ENCODE assay signal across 18 cellular contexts in genomic region chr2:217723981-217724380, GRCh38.
A peak's percentile ranks its signal among the peaks of the same experiment; 100 is the strongest.
DNase-seq lines count a peak whose midpoint lies in the region; ATAC-seq and TF ChIP-seq lines count a peak whose summit lies in the region.
"Had no signal": no experiment of that assay in that cellular context is flagged by ENCODE, and none has a peak within 500 bp of the region (broad histone marks: within the 10 kb centered on the region; RNA-seq: fewer than 3 reads in every experiment).

No MANE protein-coding gene starts in this region.

- no peak overlapping the region for H3K4ac ChIP-seq in H9 (ENCODE audit: low read depth, low read length)

- no peak overlapping the region for H3K23ac ChIP-seq in H9 (ENCODE audit: insufficient read length, low read depth, low read length)

- H3K27me3 Mint-ChIP-seq in HFFc6 (ENCODE audit: insufficient read depth) (peaks cover 3% of the 10 kb centered on the region; the same call in 1 of the 2 replicates), nephron (ENCODE audit: low read depth) (peaks cover 4% of the 10 kb centered on the region), H9 (ENCODE audit: low read depth) (peaks cover 4% of the 10 kb centered on the region; the same call in 1 of the 2 replicates)
- no peaks in the 10 kb centered on the region for H3K27me3 Mint-ChIP-seq in activated CD8-positive, alpha-beta T cell treated with anti-CD3 and anti-CD28 coated beads, Interleukin-2, amount 10 ng/mL, durations not matched to agents 7 days and 5 days (ENCODE audit: low read depth)
- H3K27me3 Mint-ChIP-seq: CD4-positive, CD25-positive, alpha-beta regulatory T cell had no signal

- peaks cover 3 to 9% of the 10 kb centered on the region in 2 donors for H3K36me3 ChIP-seq in stomach smooth muscle (ENCODE audit: control insufficient read depth in 2 of 2, insufficient read depth in 2 of 2, low read length in 2 of 2)
- H3K36me3 ChIP-seq: BLaER1 had no signal

- no peak overlapping the region for H2BK20ac ChIP-seq in H9 (ENCODE audit: low read depth, low read length, poor library complexity, severe bottlenecking)

- no peak overlapping the region for H2BK12ac ChIP-seq in H9 (ENCODE audit: insufficient read length, low read depth, low read length)

- no peak overlapping the region for H2BK15ac ChIP-seq in H9 (ENCODE audit: low read depth, low read length)

- TF ChIP-seq CTCF in HFFc6 (IDR thresholded peaks at IDR 0.05): no peak
- no peak for TF ChIP-seq CTCF in coronary artery (IDR thresholded peaks at IDR 0.05)
- TF ChIP-seq CTCF in nephron (IDR thresholded peaks at IDR 0.05; ENCODE audit: unreplicated experiment in 3 of 3): no peak
- no peak for TF ChIP-seq CTCF in H9 (conservative IDR thresholded peaks at IDR 0.05)

- POLR2A ChIA-PET in activated CD8-positive, alpha-beta T cell treated with anti-CD3 and anti-CD28 coated beads, Interleukin-2, amount 10 ng/mL, durations not matched to agents 7 days and 5 days (lab: Charles Lee): no interaction called here

- H3K4me3 Mint-ChIP-seq in HFFc6: no peak overlapping the region
- no peak overlapping the region for H3K4me3 Mint-ChIP-seq in nephron
- H3K4me3 Mint-ChIP-seq in activated CD8-positive, alpha-beta T cell treated with anti-CD3 and anti-CD28 coated beads, Interleukin-2, amount 10 ng/mL, durations not matched to agents 7 days and 5 days: no peak overlapping the region
- no peak overlapping the region for H3K4me3 Mint-ChIP-seq in H9
- H3K4me3 Mint-ChIP-seq: B cell; CD4-positive, CD25-positive, alpha-beta regulatory T cell; CD8-positive, alpha-beta T cell; GM23338 had no signal

- H2AK5ac ChIP-seq in H9 (ENCODE audit: insufficient read length, low read length): no peak overlapping the region

- no peaks in the 10 kb centered on the region for H3K23me2 ChIP-seq in H9 (ENCODE audit: insufficient read length, low read depth, low read length, poor library complexity, severe bottlenecking)

- H3K36me3 Mint-ChIP-seq in HFFc6 (ENCODE audit: low read depth): no peaks in the 10 kb centered on the region
- peaks cover 8% of the 10 kb centered on the region for H3K36me3 Mint-ChIP-seq in nephron (ENCODE audit: low read depth)
- no peaks in the 10 kb centered on the region for H3K36me3 Mint-ChIP-seq in activated CD8-positive, alpha-beta T cell treated with anti-CD3 and anti-CD28 coated beads, Interleukin-2, amount 10 ng/mL, durations not matched to agents 7 days and 5 days (ENCODE audit: low read depth)
- H3K36me3 Mint-ChIP-seq in H9 (ENCODE audit: insufficient read depth in 1 of 3, low read depth in 3 of 3): no peaks in the 10 kb centered on the region
- H3K36me3 Mint-ChIP-seq: CD4-positive, CD25-positive, alpha-beta regulatory T cell; CD8-positive, alpha-beta T cell had no signal

- H3K56ac ChIP-seq in H9 (ENCODE audit: insufficient read length, low read depth, low read length): no peak overlapping the region

- no peak overlapping the region for H3K14ac ChIP-seq in H9 (ENCODE audit: insufficient read depth, low read length)

- no peak overlapping the region for H4K8ac ChIP-seq in H9 (replicated peaks; ENCODE audit: insufficient read length, low read depth, low read length)

- ATAC-seq in activated CD8-positive, alpha-beta T cell treated with anti-CD3 and anti-CD28 coated beads, Interleukin-2, amount 10 ng/mL, durations not matched to agents 7 days and 5 days: no peak
- ATAC-seq in HG03139 (IDR thresholded peaks at IDR 0.05; ENCODE audit: unreplicated experiment): no peak
- ATAC-seq: CD8-positive, alpha-beta T cell; GM23338 had no signal

- no peak overlapping the region for H3K18ac ChIP-seq in H9 (ENCODE audit: insufficient read length, low read depth, low read length)

- H3K4me1 Mint-ChIP-seq in HFFc6 (ENCODE audit: low read depth) (peaks cover 31% of the 10 kb centered on the region), nephron (peaks cover 25% of the 10 kb centered on the region), H9 (no peaks in the 10 kb centered on the region)
- H3K4me1 Mint-ChIP-seq in activated CD8-positive, alpha-beta T cell treated with anti-CD3 and anti-CD28 coated beads, Interleukin-2, amount 10 ng/mL, durations not matched to agents 7 days and 5 days (ENCODE audit: low read depth): no peaks in the 10 kb centered on the region
- H3K4me1 Mint-ChIP-seq: B cell, GM23338 had no signal

- no peak overlapping the region for H3K27ac ChIP-seq in coronary artery
- H3K27ac ChIP-seq in stomach smooth muscle (ENCODE audit: low read length): peak overlapping the region; percentile 8
- H3K27ac ChIP-seq in H9 (ENCODE audit: insufficient read length, low read depth, low read length): no peak overlapping the region
- H3K27ac ChIP-seq: BLaER1, C4-2B had no signal

- CTCF ChIA-PET in activated CD8-positive, alpha-beta T cell treated with anti-CD3 and anti-CD28 coated beads, Interleukin-2, amount 10 ng/mL, durations not matched to agents 7 days and 5 days (lab: Charles Lee): interaction anchor here (1.5 to 2.8 kb wide), 2 partner anchors 11 to 20 kb away, joined by 4 to 21 read pairs; no protein-coding TSS in a partner anchor

- H2BK120ac ChIP-seq in H9 (ENCODE audit: low read depth, low read length, poor library complexity, severe bottlenecking): no peak overlapping the region

- DNase-seq in HFFc6: no peak
- peak; percentile 31 for DNase-seq in coronary artery (ENCODE audit: low spot score)
- DNase-seq in activated CD8-positive, alpha-beta T cell treated with anti-CD3 and anti-CD28 coated beads, Interleukin-2, amount 10 ng/mL, durations not matched to agents 7 days and 5 days: no peak
- DNase-seq in H9: no peak
- no peak for DNase-seq in SIG-M5 treated with dmso at 0.1 percent for 504 hours (lab: John Stamatoyannopoulos, UW; ENCODE audit: unreplicated experiment)
- DNase-seq: Caco-2; CD4-positive, CD25-positive, alpha-beta regulatory T cell; CD8-positive, alpha-beta T cell; DMS153; DND-41; HCEC 1CT had no signal

- H3K79me2 ChIP-seq in H9 (ENCODE audit: insufficient read depth, low read length): no peaks in the 10 kb centered on the region

- peaks cover 2% of the 10 kb centered on the region for H3K4me1 ChIP-seq in stomach smooth muscle (ENCODE audit: control insufficient read depth, insufficient read depth, low read length)
- H3K4me1 ChIP-seq in H9 (ENCODE audit: insufficient read depth, low read length): no peaks in the 10 kb centered on the region
- H3K4me1 ChIP-seq: Caco-2 had no signal

- H3K4me3 ChIP-seq in coronary artery: no peak overlapping the region
- no peak overlapping the region for H3K4me3 ChIP-seq in stomach smooth muscle (ENCODE audit: low read length in 2 of 2)
- H3K4me3 ChIP-seq: BLaER1, GM23338 had no signal

- H3K27me3 ChIP-seq in stomach smooth muscle (ENCODE audit: control insufficient read depth in 1 of 2, insufficient read depth in 2 of 2, low read length in 2 of 2) (no peaks in the 10 kb centered on the region), H9 (ENCODE audit: insufficient read depth, low read length) (no peaks in the 10 kb centered on the region)
- H3K27me3 ChIP-seq: BLaER1 had no signal

- H4K5ac ChIP-seq in H9 (ENCODE audit: insufficient read length, low read depth, low read length): no peak overlapping the region

- H3K9ac ChIP-seq in stomach smooth muscle (ENCODE audit: low read length in 2 of 2): no peak overlapping the region
- H3K9ac ChIP-seq in H9 (ENCODE audit: extremely low read depth, insufficient read length, low read length): no peak overlapping the region
- H3K9ac ChIP-seq: BLaER1 had no signal

- no CpG with 5 or more reads among the region's 9 CpGs for WGBS in H9 (ENCODE audit: extremely low coverage, insufficient read length, low lambda C conversion rate)

- H3K9me3 ChIP-seq in stomach smooth muscle (ENCODE audit: control insufficient read depth in 2 of 2, low read length in 2 of 2) (peaks cover 0 to 3% of the 10 kb centered on the region in 2 donors), H9 (ENCODE audit: control insufficient read depth, low read depth, low read length) (no peaks in the 10 kb centered on the region)
- H3K9me3 ChIP-seq: Caco-2 had no signal

- H4K20me1 ChIP-seq in H9 (ENCODE audit: control insufficient read depth, insufficient read depth, insufficient read length): no peaks in the 10 kb centered on the region
- H4K20me1 ChIP-seq: BLaER1 had no signal

- no peaks in the 10 kb centered on the region for H3K79me1 ChIP-seq in H9 (ENCODE audit: insufficient read depth, low read depth, low read length, poor library complexity, severe bottlenecking)

- H3K27ac Mint-ChIP-seq in HFFc6 (peak overlapping the region; percentile 84), nephron (peak overlapping the region in 2 of 3 experiments; percentile 56 to 62), H9 (0 out of 7 replicates have a peak overlapping the region, but pooled peaks of 1 of the 3 experiments have one; percentile 7)
- H3K27ac Mint-ChIP-seq in activated CD8-positive, alpha-beta T cell treated with anti-CD3 and anti-CD28 coated beads, Interleukin-2, amount 10 ng/mL, durations not matched to agents 7 days and 5 days: no peak overlapping the region
- H3K27ac Mint-ChIP-seq: B cell; CD4-positive, CD25-positive, alpha-beta regulatory T cell; CD8-positive, alpha-beta T cell; GM23338 had no signal

- H2BK5ac ChIP-seq in H9 (ENCODE audit: insufficient read length, low read length): no peak overlapping the region

- H2AFZ ChIP-seq in H9 (ENCODE audit: low read length): no peak overlapping the region
- H2AFZ ChIP-seq: GM23338 had no signal

- no peak overlapping the region for H3T11ph ChIP-seq in H9 (ENCODE audit: low read length)

- H3K9me3 Mint-ChIP-seq in HFFc6: no peaks in the 10 kb centered on the region
- no peaks in the 10 kb centered on the region for H3K9me3 Mint-ChIP-seq in nephron
- no peaks in the 10 kb centered on the region for H3K9me3 Mint-ChIP-seq in activated CD8-positive, alpha-beta T cell treated with anti-CD3 and anti-CD28 coated beads, Interleukin-2, amount 10 ng/mL, durations not matched to agents 7 days and 5 days (ENCODE audit: insufficient read depth)
- no peaks in the 10 kb centered on the region for H3K9me3 Mint-ChIP-seq in H9
- H3K9me3 Mint-ChIP-seq: CD8-positive, alpha-beta T cell; GM23338 had no signal

- no peak overlapping the region for H3K4me2 ChIP-seq in H9 (ENCODE audit: insufficient read depth, insufficient read length, low read length)
- H3K4me2 ChIP-seq: BLaER1, GM23338 had no signal

- H4K91ac ChIP-seq in H9 (ENCODE audit: insufficient read length, low read depth, low read length): no peak overlapping the region
